In genomic region chr16:73058221-73058615, GRCh38 we compare ENCODE assay signal across 8 cellular contexts. TPM values are rescaled to one million over a fixed set of nuclear protein-coding genes. Genes with fewer than 3 reads are reported as not detected.
A peak's percentile ranks its signal among the peaks of the same experiment; 100 is the strongest.
DNase-seq lines count a peak whose midpoint lies in the region; ATAC-seq lines count a peak whose summit lies in the region.

No MANE protein-coding gene starts in this region.

- H3K27ac Mint-ChIP-seq in activated CD4-positive, alpha-beta T cell treated with anti-CD3 and anti-CD28 coated beads for 36 hours, result no peak overlapping the region
- H3K27ac Mint-ChIP-seq in stimulated activated effector memory CD8-positive, alpha-beta T cell treated with anti-CD3 and anti-CD28 coated beads, Interleukin-12 subunit alpha, Interleukin-12 subunit beta, amount 100 ng/mL, for 72 hours, result no peak overlapping the region

- H2AFZ ChIP-seq in Karpas-422 (ENCODE audit: low read length), result no peak overlapping the region

- H3K27me3 ChIP-seq in Karpas-422 (ENCODE audit: low read length) (no peaks in the 10 kb centered on the region), adipocyte (replicated peaks; ENCODE audit: control insufficient read depth, insufficient read depth, low read length) (no peaks in the 10 kb centered on the region)

- H3K4me1 Mint-ChIP-seq in activated CD4-positive, alpha-beta T cell treated with anti-CD3 and anti-CD28 coated beads for 36 hours, result peaks cover 8% of the 10 kb centered on the region
- peaks cover 12% of the 10 kb centered on the region for H3K4me1 Mint-ChIP-seq in stimulated activated effector memory CD8-positive, alpha-beta T cell treated with anti-CD3 and anti-CD28 coated beads, Interleukin-12 subunit alpha, Interleukin-12 subunit beta, amount 100 ng/mL, for 72 hours

- intact Hi-C loops in activated CD4-positive, alpha-beta T cell treated with anti-CD3 and anti-CD28 coated beads for 36 hours (cut with DNase I, micrococcal nuclease), result no loop called here

- H3K9me2 ChIP-seq in Karpas-422 (replicated peaks; ENCODE audit: insufficient read depth, low read length), result no peaks in the 10 kb centered on the region

- CTCF ChIA-PET in activated CD4-positive, alpha-beta T cell treated with anti-CD3 and anti-CD28 coated beads for 36 hours (lab: Charles Lee), result interaction anchor here (0.7 kb wide), 1 partner anchor 19 kb away, joined by 3 read pairs; no protein-coding TSS in a partner anchor

- H3K4me1 ChIP-seq in Karpas-422 (ENCODE audit: low read length), result peaks cover 20% of the 10 kb centered on the region
- H3K4me1 ChIP-seq in adipocyte (ENCODE audit: control insufficient read depth, insufficient read depth, low read length), result peaks cover 45% of the 10 kb centered on the region

- POLR2A ChIA-PET in activated CD4-positive, alpha-beta T cell treated with anti-CD3 and anti-CD28 coated beads for 36 hours (lab: Charles Lee), result no interaction called here

- DNase-seq in activated CD4-positive, alpha-beta T cell treated with anti-CD3 and anti-CD28 coated beads for 36 hours, result peak; percentile 52
- DNase-seq in activated CD4-positive, alpha-beta T cell treated with anti-CD3 and anti-CD28 coated beads, Interleukin-2, amount 50 U/mL, for 1 hour, result no peak
- peak; percentile 71 for DNase-seq in Karpas-422
- DNase-seq in adipocyte (ENCODE audit: low read depth), result peak; percentile 78
- no peak for DNase-seq in stimulated activated effector memory CD8-positive, alpha-beta T cell treated with anti-CD3 and anti-CD28 coated beads, Interleukin-12 subunit alpha, Interleukin-12 subunit beta, amount 100 ng/mL, for 72 hours (ENCODE audit: low spot score in 2 of 2)
- DNase-seq in ureter (ENCODE audit: low spot score), result no peak

- H3K79me2 ChIP-seq in Karpas-422 (ENCODE audit: low read length), result no peaks in the 10 kb centered on the region

- H4K20me1 ChIP-seq in Karpas-422 (ENCODE audit: insufficient read depth, low read depth, low read length), result peaks cover 17% of the 10 kb centered on the region

- no peaks in the 10 kb centered on the region for H3K9me3 ChIP-seq in Karpas-422 (ENCODE audit: low read length)
- no peaks in the 10 kb centered on the region for H3K9me3 ChIP-seq in adipocyte (ENCODE audit: control insufficient read depth, low read length)
- H3K9me3 ChIP-seq in iPS-18c (ENCODE audit: control insufficient read depth, insufficient read depth, low read length), result no peaks in the 10 kb centered on the region

- peak; percentile 71 for ATAC-seq in activated CD4-positive, alpha-beta T cell treated with anti-CD3 and anti-CD28 coated beads for 36 hours
- peak; percentile 68 for ATAC-seq in GM21825 (IDR thresholded peaks at IDR 0.05; ENCODE audit: unreplicated experiment)
- ATAC-seq in stimulated activated effector memory CD8-positive, alpha-beta T cell treated with anti-CD3 and anti-CD28 coated beads, Interleukin-12 subunit alpha, Interleukin-12 subunit beta, amount 100 ng/mL, for 72 hours, result peak; percentile 34

- H3K9ac ChIP-seq in Karpas-422 (ENCODE audit: low read length), result peak overlapping the region; percentile 66
- peak overlapping the region; percentile 42 for H3K9ac ChIP-seq in adipocyte (ENCODE audit: low read length)

- H3K4me3 ChIP-seq in Karpas-422 (ENCODE audit: low read length) (peak overlapping the region; percentile 63; the same call in 1 of the 2 replicates), adipocyte (ENCODE audit: low read length) (peak overlapping the region; percentile 63), iPS-18c (ENCODE audit: insufficient read depth, low read depth, low read length) (peak overlapping the region; percentile 46; the same call in 1 of the 2 replicates)

- H3K27me3 Mint-ChIP-seq in activated CD4-positive, alpha-beta T cell treated with anti-CD3 and anti-CD28 coated beads for 36 hours, result peaks cover 59% of the 10 kb centered on the region

- H3K4me3 Mint-ChIP-seq in activated CD4-positive, alpha-beta T cell treated with anti-CD3 and anti-CD28 coated beads for 36 hours, result peak overlapping the region; percentile 30
- H3K4me3 Mint-ChIP-seq in stimulated activated effector memory CD8-positive, alpha-beta T cell treated with anti-CD3 and anti-CD28 coated beads, Interleukin-12 subunit alpha, Interleukin-12 subunit beta, amount 100 ng/mL, for 72 hours, result peak overlapping the region; percentile 59

- H3K9me3 Mint-ChIP-seq in activated CD4-positive, alpha-beta T cell treated with anti-CD3 and anti-CD28 coated beads for 36 hours (ENCODE audit: low read depth), result no peaks in the 10 kb centered on the region
- no peaks in the 10 kb centered on the region for H3K9me3 Mint-ChIP-seq in stimulated activated effector memory CD8-positive, alpha-beta T cell treated with anti-CD3 and anti-CD28 coated beads, Interleukin-12 subunit alpha, Interleukin-12 subunit beta, amount 100 ng/mL, for 72 hours

- H3K4me2 ChIP-seq in Karpas-422 (ENCODE audit: low read depth, low read length, poor library complexity, severe bottlenecking), result peak overlapping the region; percentile 62

- H3K27ac ChIP-seq in Karpas-422 (ENCODE audit: low read length), result no peak overlapping the region

- no peaks in the 10 kb centered on the region for H3K36me3 Mint-ChIP-seq in activated CD4-positive, alpha-beta T cell treated with anti-CD3 and anti-CD28 coated beads for 36 hours (ENCODE audit: low read depth)
- peaks cover 6% of the 10 kb centered on the region for H3K36me3 Mint-ChIP-seq in stimulated activated effector memory CD8-positive, alpha-beta T cell treated with anti-CD3 and anti-CD28 coated beads, Interleukin-12 subunit alpha, Interleukin-12 subunit beta, amount 100 ng/mL, for 72 hours

- H3K36me3 ChIP-seq in Karpas-422 (ENCODE audit: insufficient read depth, low read length) (no peaks in the 10 kb centered on the region), adipocyte (ENCODE audit: control insufficient read depth, insufficient read depth, low read length, severe bottlenecking) (no peaks in the 10 kb centered on the region)

RNA-seq across cellular contexts. Expression of gene ZFHX3, which starts 10.3 kb away (rescaled TPM):
- under 1 TPM; 0.27 to 0.37 TPM for total RNA-seq in activated CD4-positive, alpha-beta T cell treated with anti-CD3 and anti-CD28 coated beads for 36 hours
- total RNA-seq in Karpas-422 (2014; rRNA removed; shearing (Covaris generic); ENCODE audit: low replicate concordance), result 0.36 and 0.67 TPM in 2 replicates
- 60.8 TPM for total RNA-seq in ureter

Comparison
In these comparisons a context has a peak if more than half of its experiments do, and no peak if none do; other contexts are left out.
1. DNase-seq: peak in activated CD4-positive, alpha-beta T cell treated with anti-CD3 and anti-CD28 coated beads for 36 hours (single experiment), Karpas-422 (single experiment) and adipocyte (single experiment); none in activated CD4-positive, alpha-beta T cell treated with anti-CD3 and anti-CD28 coated beads, Interleukin-2, amount 50 U/mL, for 1 hour (single experiment), stimulated activated effector memory CD8-positive, alpha-beta T cell treated with anti-CD3 and anti-CD28 coated beads, Interleukin-12 subunit alpha, Interleukin-12 subunit beta, amount 100 ng/mL, for 72 hours (0 of 2) and ureter (single experiment).
2. RNA of gene ZFHX3, which starts 10.3 kb away (total RNA-seq): 60.8 TPM in ureter (single experiment); 0.36 to 0.67 TPM in Karpas-422 and 0.27 to 0.37 TPM in activated CD4-positive, alpha-beta T cell treated with anti-CD3 and anti-CD28 coated beads for 36 hours; every median in the first group is over 10 times any median in the second.
3. Peak in every context shown above with its lines, with median percentiles within 50 percentile points of each other: ATAC-seq and H3K4me3 ChIP-seq.